7 cellular contexts compared by ENCODE assay signal in the genomic region with DNA sequence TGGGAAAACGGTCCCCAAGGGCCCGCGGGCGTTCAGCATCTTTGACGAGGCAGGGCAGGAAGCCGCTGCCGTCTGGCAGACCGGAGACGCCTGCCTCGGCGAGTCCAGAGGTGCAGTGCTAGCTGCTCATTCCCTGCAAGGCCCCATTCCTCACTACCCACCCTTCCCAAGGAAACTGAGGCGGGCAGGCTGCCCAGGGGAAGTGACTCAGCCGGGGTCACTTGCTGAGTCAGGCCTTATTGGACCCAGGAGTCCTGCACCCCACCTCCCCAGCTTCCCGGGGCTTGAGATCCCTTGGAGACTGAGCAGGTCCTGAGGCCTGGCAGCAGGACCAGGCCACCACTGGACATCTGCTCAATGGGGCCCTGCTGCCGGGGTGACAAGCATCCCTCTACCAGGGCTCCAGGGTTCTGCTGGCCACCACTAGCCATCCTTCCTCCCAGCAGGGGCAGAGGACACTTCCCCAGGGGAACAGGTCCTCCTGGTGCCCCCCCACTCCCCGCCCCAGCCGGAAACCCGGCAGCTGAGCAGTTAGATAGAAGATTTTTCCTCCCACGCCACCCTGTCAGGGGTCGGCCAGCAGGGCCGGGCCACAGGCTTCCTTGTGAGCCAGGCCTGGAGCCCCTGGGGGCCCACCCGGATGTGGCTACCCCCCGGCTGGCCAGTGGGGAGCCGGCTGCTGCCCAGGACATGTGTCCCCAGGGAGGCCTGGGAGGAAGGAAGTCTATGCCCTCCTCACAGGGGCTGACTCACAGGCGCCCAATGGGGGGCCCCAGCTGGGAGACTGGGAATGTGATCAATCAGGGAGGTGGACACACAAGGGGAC. TPM values are rescaled to one million over a fixed set of nuclear protein-coding genes. Genes with fewer than 3 reads are reported as not detected.
A peak's percentile ranks its signal among the peaks of the same experiment; 100 is the strongest.
DNase-seq lines count a peak whose midpoint lies in the region; ATAC-seq and TF ChIP-seq lines count a peak whose summit lies in the region.

No MANE protein-coding gene starts in this region.

- H3K36me3 ChIP-seq in GM23338 (ENCODE audit: insufficient read depth) (no peaks in the 10 kb centered on the region), duodenal mucosa (ENCODE audit: control insufficient read depth in 1 of 2, insufficient read depth in 2 of 2, low read length in 2 of 2) (no peaks in the 10 kb centered on the region)

- H3K4me1 ChIP-seq in GM23338 (ENCODE audit: insufficient read depth) (peaks cover 71% of the 10 kb centered on the region), duodenal mucosa (ENCODE audit: control insufficient read depth in 1 of 2, insufficient read depth in 2 of 2, low read length in 2 of 2) (peaks cover 41 to 74% of the 10 kb centered on the region in 2 donors)

- H3K27ac Mint-ChIP-seq in GM23338 = peak overlapping the region; percentile 70
- peak overlapping the region; percentile 27 to 94 (median 88) for H3K27ac Mint-ChIP-seq in naive thymus-derived CD8-positive, alpha-beta T cell

- peaks cover 23% of the 10 kb centered on the region for H3K27me3 Mint-ChIP-seq in GM23338 (ENCODE audit: insufficient read depth, low read depth, poor library complexity)
- no peaks in the 10 kb centered on the region for H3K27me3 Mint-ChIP-seq in naive thymus-derived CD8-positive, alpha-beta T cell

- no peak for TF ChIP-seq CTCF in GM23338 (conservative IDR thresholded peaks at IDR 0.05; ENCODE audit: low read depth in 2 of 2)

- H3K4me2 ChIP-seq in GM23338 = peak overlapping the region; percentile 55; the same call in 1 of the 2 replicates

- no peak overlapping the region for H2AFZ ChIP-seq in GM23338

- H3K27ac ChIP-seq in GM23338 (ENCODE audit: low read depth) = no peak overlapping the region
- peak overlapping the region; percentile 54 for H3K27ac ChIP-seq in duodenal mucosa (ENCODE audit: low read depth, low read length)

- peaks cover 66% of the 10 kb centered on the region for H3K4me1 Mint-ChIP-seq in GM23338
- H3K4me1 Mint-ChIP-seq in naive thymus-derived CD8-positive, alpha-beta T cell = peaks cover 34 to 83% (median 80%) of the 10 kb centered on the region in 4 donors

- no peak overlapping the region for H3K4me3 Mint-ChIP-seq in GM23338
- H3K4me3 Mint-ChIP-seq in naive thymus-derived CD8-positive, alpha-beta T cell = peak overlapping the region; percentile 53 to 93 (median 68)

- no peaks in the 10 kb centered on the region for H3K9me3 Mint-ChIP-seq in GM23338
- H3K9me3 Mint-ChIP-seq in naive thymus-derived CD8-positive, alpha-beta T cell = no peaks in the 10 kb centered on the region

- ATAC-seq in GM23338 (no peak), left lobe of liver (no peak), GM19463 (IDR thresholded peaks at IDR 0.05; ENCODE audit: unreplicated experiment) (no peak)
- no peak for ATAC-seq in naive thymus-derived CD8-positive, alpha-beta T cell

- H3K79me2 ChIP-seq in GM23338 (replicated peaks; ENCODE audit: insufficient read depth) = peaks cover 87% of the 10 kb centered on the region

- POLR2A ChIA-PET in naive thymus-derived CD8-positive, alpha-beta T cell (lab: Charles Lee) = interaction anchor here (1.3 to 11.8 kb wide), 4 partner anchors 18 to 40 kb away, joined by 3 to 106 read pairs (median 8); no protein-coding TSS in a partner anchor

- no peaks in the 10 kb centered on the region for H3K9me2 ChIP-seq in GM23338 (ENCODE audit: insufficient read depth)

- peaks cover 11% of the 10 kb centered on the region; the same call in 1 of the 2 replicates for H3F3A ChIP-seq in GM23338 (replicated peaks; ENCODE audit: low read depth)

- H3K9ac ChIP-seq in duodenal mucosa (ENCODE audit: low read depth in 1 of 2, low read length in 2 of 2) = peak overlapping the region in 1 of 2 donors; percentile 35

- H3K27me3 ChIP-seq in GM23338 (ENCODE audit: insufficient read depth) (no peaks in the 10 kb centered on the region), duodenal mucosa (ENCODE audit: control insufficient read depth in 1 of 2, insufficient read depth in 2 of 2, low read length in 2 of 2) (no peaks in the 10 kb centered on the region)

- H3K9me3 ChIP-seq in duodenal mucosa (ENCODE audit: control insufficient read depth in 1 of 2, low read length in 2 of 2) = no peaks in the 10 kb centered on the region

- peaks cover 38% of the 10 kb centered on the region for H4K20me1 ChIP-seq in GM23338 (replicated peaks; ENCODE audit: insufficient read depth)

- DNase-seq in GM23338 (ENCODE audit: low spot score) (no peak), SW480 (ENCODE audit: low spot score) (peak; percentile 35), NCI-H187 (lab: John Stamatoyannopoulos, UW) (no peak), left lobe of liver (ENCODE audit: low spot score) (no peak)
- peak in 4 of 10 donors; percentile 11 to 67 (median 42) for DNase-seq in naive thymus-derived CD8-positive, alpha-beta T cell

- no peaks in the 10 kb centered on the region; the same call in 1 of the 3 replicates for H3K36me3 Mint-ChIP-seq in GM23338 (ENCODE audit: low read depth)
- peaks cover 0 to 3% (median 0%) of the 10 kb centered on the region in 3 donors for H3K36me3 Mint-ChIP-seq in naive thymus-derived CD8-positive, alpha-beta T cell

- no peak overlapping the region for H3K4me3 ChIP-seq in GM23338
- peak overlapping the region in 1 of 2 donors; percentile 43 for H3K4me3 ChIP-seq in duodenal mucosa (ENCODE audit: low read depth in 1 of 2, low read length in 2 of 2)

TF ChIP-seq in GM23338, 12 proteins besides CTCF, POLR2A, EP300 and RAD21:
- TF ChIP-seq CREB1 (CRISPR knock-in tag; IDR thresholded peaks at IDR 0.05; ENCODE audit: low read depth) = no peak

RNA-seq across cellular contexts. Expression of a gene that starts 3.9 kb away (rescaled TPM):
- total RNA-seq in GM23338 (2014; rRNA removed; shearing (Covaris generic)) = 59.0 and 59.3 TPM in 2 replicates
- polyA plus RNA-seq in GM23338 (2016; fragmentation: Nextera tagmentation; extraction: Ambion mirVana) = 7.6 and 8.1 TPM in 2 replicates
- total RNA-seq in naive thymus-derived CD8-positive, alpha-beta T cell = 10 to 100 TPM; 12.5 to 12.8 TPM
- 1 to 10 TPM; 2.1 to 5.3 (median 3.2) TPM for polyA plus RNA-seq in naive thymus-derived CD8-positive, alpha-beta T cell
- 11.7 TPM for total RNA-seq in left lobe of liver

RNA-seq across cellular contexts. Expression of a gene that starts 40.7 kb away (rescaled TPM):
- total RNA-seq in GM23338 (2014; rRNA removed; shearing (Covaris generic)) = 12.9 and 15.4 TPM in 2 replicates
- 4.8 and 5.3 TPM in 2 replicates for polyA plus RNA-seq in GM23338 (2016; fragmentation: Nextera tagmentation; extraction: Ambion mirVana)
- 1 to 10 TPM; 3.0 to 3.8 TPM for total RNA-seq in naive thymus-derived CD8-positive, alpha-beta T cell
- polyA plus RNA-seq in naive thymus-derived CD8-positive, alpha-beta T cell = 1 to 10 TPM in 2 of 3 donors, under 1 TPM in 1; 0.11 to 1.5 (median 1.3) TPM
- 9.4 TPM for total RNA-seq in left lobe of liver
